In the genomic region with DNA sequence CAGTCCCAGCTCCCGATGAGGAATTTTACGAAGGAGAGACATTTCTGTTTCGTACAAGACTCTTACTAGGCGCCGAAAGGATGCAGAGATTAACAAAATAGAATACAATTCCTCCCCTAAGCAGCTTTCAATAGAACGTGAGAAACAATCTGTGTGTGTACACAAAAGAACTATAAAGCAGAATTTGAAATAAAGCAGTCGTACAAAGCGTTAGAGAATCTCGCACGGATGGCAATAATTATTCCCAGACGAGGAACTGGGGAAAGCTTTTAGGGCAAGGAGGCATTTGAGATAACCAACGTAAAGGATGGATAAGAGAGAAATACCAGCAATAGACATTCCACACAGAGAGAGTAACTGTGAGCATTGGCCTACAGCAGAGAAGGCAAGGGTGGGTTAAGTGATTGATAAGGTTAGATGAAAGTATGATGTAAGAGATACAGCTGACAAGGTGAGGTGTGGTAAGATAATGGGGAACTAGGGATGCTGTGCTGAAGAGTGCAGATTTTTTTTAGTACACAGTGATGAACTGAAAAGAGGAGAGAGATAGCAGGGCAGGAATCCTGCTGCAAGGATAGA, we compare ENCODE assay signal across 7 cellular contexts. TPM values are rescaled to one million over a fixed set of nuclear protein-coding genes. Genes with fewer than 3 reads are reported as not detected.
DNase-seq lines count a peak whose midpoint lies in the region; ATAC-seq and TF ChIP-seq lines count a peak whose summit lies in the region.

No MANE protein-coding gene starts in this region.

- no peak overlapping the region for H3K4me3 Mint-ChIP-seq in GM23338

- H3K27me3 ChIP-seq in GM23338 (ENCODE audit: insufficient read depth) (no peaks in the 10 kb centered on the region), smooth muscle cell (ENCODE audit: low read depth) (no peaks in the 10 kb centered on the region)

- H3K79me2 ChIP-seq in GM23338 (replicated peaks; ENCODE audit: insufficient read depth) = no peaks in the 10 kb centered on the region
- H3K79me2 ChIP-seq in smooth muscle cell (ENCODE audit: low read depth) = no peaks in the 10 kb centered on the region

- intact Hi-C loops in left colon (cut with DNase I, micrococcal nuclease) = loop anchor here in 1 of 2 donors (10.0 kb wide), 1 partner anchor 167 kb away; no protein-coding TSS in a partner anchor

- no peak overlapping the region for H3K27ac ChIP-seq in GM23338 (ENCODE audit: low read depth)
- peak overlapping the region; percentile 72 for H3K27ac ChIP-seq in smooth muscle cell (ENCODE audit: low read depth)

- no peaks in the 10 kb centered on the region for H3K36me3 Mint-ChIP-seq in GM23338 (ENCODE audit: low read depth)

- peak overlapping the region; percentile 65 for H3K9ac ChIP-seq in smooth muscle cell (ENCODE audit: low read depth)

- no peak for ATAC-seq in GM23338
- ATAC-seq in left colon = no peak

- H2AFZ ChIP-seq in GM23338 = peak overlapping the region; percentile 43
- peak overlapping the region; percentile 88 for H2AFZ ChIP-seq in smooth muscle cell (ENCODE audit: low read depth)

- WGBS in smooth muscle cell (ENCODE audit: low lambda C conversion rate) = 2% methylated on average over 12 of the region's 12 CpGs

- H3K4me1 ChIP-seq in GM23338 (ENCODE audit: insufficient read depth) (0 out of 2 replicates have a peak, but pooled peaks cover 3% of the 10 kb centered on the region), smooth muscle cell (ENCODE audit: low read depth) (peaks cover 8% of the 10 kb centered on the region)

- H3F3A ChIP-seq in GM23338 (replicated peaks; ENCODE audit: low read depth) (0 out of 2 replicates have a peak, but pooled peaks cover 2% of the 10 kb centered on the region), smooth muscle cell (ENCODE audit: low read depth) (peaks cover 8% of the 10 kb centered on the region)

- no peak overlapping the region for H3K27ac Mint-ChIP-seq in GM23338

- no peaks in the 10 kb centered on the region for H3K9me3 Mint-ChIP-seq in GM23338

- DNase-seq in GM23338 (ENCODE audit: low spot score) = no peak
- DNase-seq in OCI-M1 (lab: John Stamatoyannopoulos, UW) = peak; percentile 45
- DNase-seq in fibroblast of villous mesenchyme (ENCODE audit: low read depth) = no peak
- no peak for DNase-seq in smooth muscle cell (lab: John Stamatoyannopoulos, UW; ENCODE audit: unreplicated experiment)
- DNase-seq in left colon = no peak
- no peak for DNase-seq in kidney glomerular epithelial cell (lab: John Stamatoyannopoulos, UW)
- DNase-seq in T-helper 1 cell = no peak

- H3K4me2 ChIP-seq in GM23338 (peak overlapping the region; percentile 80), smooth muscle cell (peak overlapping the region; percentile 86)

- H3K36me3 ChIP-seq in GM23338 (ENCODE audit: insufficient read depth) = no peaks in the 10 kb centered on the region
- no peaks in the 10 kb centered on the region for H3K36me3 ChIP-seq in smooth muscle cell (ENCODE audit: low read depth)

- H3K4me3 ChIP-seq in GM23338 (peak overlapping the region; percentile 56), fibroblast of villous mesenchyme (ENCODE audit: low read depth, low read length) (peak overlapping the region; percentile 62), smooth muscle cell (peak overlapping the region; percentile 64)

- TF ChIP-seq CTCF in GM23338 (conservative IDR thresholded peaks at IDR 0.05; ENCODE audit: low read depth in 2 of 2) = no peak
- TF ChIP-seq CTCF in fibroblast of villous mesenchyme (IDR thresholded peaks at IDR 0.05; ENCODE audit: insufficient read depth, low read depth, low read length) = no peak
- no peak for TF ChIP-seq CTCF in smooth muscle cell (IDR thresholded peaks at IDR 0.05; ENCODE audit: borderline replicate concordance, insufficient read depth, poor library complexity, severe bottlenecking)

- no peaks in the 10 kb centered on the region for H3K9me3 ChIP-seq in smooth muscle cell (replicated peaks; ENCODE audit: low read depth)

- no peaks in the 10 kb centered on the region for H3K27me3 Mint-ChIP-seq in GM23338 (ENCODE audit: insufficient read depth, low read depth, poor library complexity)

- H4K20me1 ChIP-seq in GM23338 (replicated peaks; ENCODE audit: insufficient read depth) = no peaks in the 10 kb centered on the region
- H4K20me1 ChIP-seq in smooth muscle cell (ENCODE audit: low read depth) = no peaks in the 10 kb centered on the region

- H3K4me1 Mint-ChIP-seq in GM23338 = peaks cover 2% of the 10 kb centered on the region; the same call in 1 of the 3 replicates

- no peaks in the 10 kb centered on the region for H3K9me2 ChIP-seq in GM23338 (ENCODE audit: insufficient read depth)

TF ChIP-seq in GM23338, 12 proteins besides CTCF, POLR2A, EP300 and RAD21 (continues in another document):
- TF ChIP-seq, protein P1, sequence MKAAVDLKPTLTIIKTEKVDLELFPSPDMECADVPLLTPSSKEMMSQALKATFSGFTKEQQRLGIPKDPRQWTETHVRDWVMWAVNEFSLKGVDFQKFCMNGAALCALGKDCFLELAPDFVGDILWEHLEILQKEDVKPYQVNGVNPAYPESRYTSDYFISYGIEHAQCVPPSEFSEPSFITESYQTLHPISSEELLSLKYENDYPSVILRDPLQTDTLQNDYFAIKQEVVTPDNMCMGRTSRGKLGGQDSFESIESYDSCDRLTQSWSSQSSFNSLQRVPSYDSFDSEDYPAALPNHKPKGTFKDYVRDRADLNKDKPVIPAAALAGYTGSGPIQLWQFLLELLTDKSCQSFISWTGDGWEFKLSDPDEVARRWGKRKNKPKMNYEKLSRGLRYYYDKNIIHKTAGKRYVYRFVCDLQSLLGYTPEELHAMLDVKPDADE (IDR thresholded peaks at IDR 0.05) = no peak
- TF ChIP-seq NANOG (IDR thresholded peaks at IDR 0.05; ENCODE audit: borderline replicate concordance) (no peak), ZNF114 (CRISPR knock-in tag; IDR thresholded peaks at IDR 0.05) (no peak), EZH2 (IDR thresholded peaks at IDR 0.05; ENCODE audit: low read depth, unreplicated experiment) (no peak)

RNA-seq across cellular contexts. Expression of gene RPS6KA5, which starts 1.0 kb away (rescaled TPM):
- total RNA-seq in GM23338 (2014; rRNA removed; shearing (Covaris generic)) = 2.0 and 2.1 TPM in 2 replicates
- polyA plus RNA-seq in GM23338 (2016; fragmentation: Nextera tagmentation; extraction: Ambion mirVana) (2.1 and 2.4 TPM in 2 replicates), smooth muscle cell (1.0 and 2.3 TPM in 2 replicates)
- total RNA-seq in fibroblast of villous mesenchyme (0.86 and 0.97 TPM in 2 replicates), smooth muscle cell (1.5 and 2.8 TPM in 2 replicates), left colon (10 to 100 TPM; 22.1 to 23.3 TPM)

RNA-seq across cellular contexts. Expression of gene DGLUCY, which starts 52.5 kb away (rescaled TPM):
- total RNA-seq in GM23338 (2014; rRNA removed; shearing (Covaris generic)) = 26.2 and 31.6 TPM in 2 replicates
- 14.0 and 14.6 TPM in 2 replicates for polyA plus RNA-seq in GM23338 (2016; fragmentation: Nextera tagmentation; extraction: Ambion mirVana)
- 39.7 and 44.5 TPM in 2 replicates for total RNA-seq in fibroblast of villous mesenchyme
- 9.7 and 10.4 TPM in 2 replicates for total RNA-seq in smooth muscle cell
- 11.3 and 15.9 TPM in 2 replicates for polyA plus RNA-seq in smooth muscle cell
- total RNA-seq in left colon = 100 to 1,000 TPM in 1 of 2 donors, 10 to 100 TPM in 1; 98.7 to 107 TPM
